Comparison of ENCODE assay signal across 8 cellular contexts in the genomic region with DNA sequence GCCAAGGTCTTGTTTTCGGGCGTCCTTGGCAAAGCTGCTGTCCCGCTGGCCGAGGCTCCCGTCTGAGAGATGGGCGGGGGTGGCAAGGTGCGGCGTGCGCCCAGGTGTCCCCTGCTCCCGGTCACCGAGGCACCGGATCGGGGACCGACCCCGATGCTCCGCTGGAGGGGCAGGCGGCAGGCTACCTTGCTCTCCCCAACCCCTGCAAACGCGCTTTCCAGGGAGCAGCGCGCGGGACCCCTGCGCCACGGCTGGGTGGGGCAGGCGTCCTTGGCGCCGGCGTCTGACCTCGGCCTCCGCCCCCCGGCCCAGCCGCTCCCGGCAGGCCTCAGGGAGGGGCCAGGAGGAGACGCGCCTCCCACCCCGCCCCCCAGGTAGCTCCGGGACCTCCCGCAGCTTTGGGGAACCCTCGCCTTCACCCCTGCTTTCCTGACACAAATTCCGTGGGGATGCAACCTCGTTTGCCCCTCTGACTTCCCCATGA. TPM values are rescaled to one million over a fixed set of nuclear protein-coding genes. Genes with fewer than 3 reads are reported as not detected.
DNase-seq lines count a peak whose midpoint lies in the region; ATAC-seq, FAIRE-seq and TF ChIP-seq lines count a peak whose summit lies in the region.

No MANE protein-coding gene starts in this region.

- POLR2A ChIA-PET in naive thymus-derived CD8-positive, alpha-beta T cell (lab: Charles Lee), result interaction anchor here (0.5 to 3.7 kb wide), 7 partner anchors 8 to 100 kb away, joined by 3 to 37 read pairs (median 6); a partner anchor contains a TSS

- TF ChIP-seq POLR2A in GM12892 (IDR thresholded peaks at IDR 0.05; ENCODE audit: low read depth, low read length) (no peak), NB4 (IDR thresholded peaks at IDR 0.05; ENCODE audit: extremely low read depth, insufficient read length) (no peak)

- peak in 1 of 2 donors; percentile 2 for ATAC-seq in naive thymus-derived CD8-positive, alpha-beta T cell
- ATAC-seq in GM19467 (IDR thresholded peaks at IDR 0.05; ENCODE audit: unreplicated experiment), result no peak

- H3K4me3 Mint-ChIP-seq in naive thymus-derived CD8-positive, alpha-beta T cell, result peak overlapping the region; percentile 85 to 98 (median 94)

- H3K9me3 Mint-ChIP-seq in naive thymus-derived CD8-positive, alpha-beta T cell, result no peaks in the 10 kb centered on the region

- TF ChIP-seq CTCF in NB4 (IDR thresholded peaks at IDR 0.05; ENCODE audit: low read depth, low read length) (no peak), coronary artery (IDR thresholded peaks at IDR 0.05) (no peak)

- peaks cover 0 to 4% (median 0%) of the 10 kb centered on the region in 5 donors for H3K27me3 Mint-ChIP-seq in naive thymus-derived CD8-positive, alpha-beta T cell

- H3K4me1 Mint-ChIP-seq in naive thymus-derived CD8-positive, alpha-beta T cell, result peaks cover 24 to 56% (median 46%) of the 10 kb centered on the region in 4 donors

- FAIRE-seq in GM12892 (lab: Jason Lieb, UNC), result no peak
- FAIRE-seq in frontal cortex (lab: Jason Lieb, UNC), result no peak

- no peak overlapping the region for H3K27ac ChIP-seq in coronary artery

- H3K36me3 Mint-ChIP-seq in naive thymus-derived CD8-positive, alpha-beta T cell, result no peaks in the 10 kb centered on the region

- peak; percentile 43 for DNase-seq in GM12892 (ENCODE audit: insufficient read length)
- DNase-seq in NB4 (ENCODE audit: low read depth), result peak; percentile 23
- no peak for DNase-seq in coronary artery (ENCODE audit: low spot score)
- DNase-seq in naive thymus-derived CD8-positive, alpha-beta T cell, result peak in 4 of 10 donors; percentile 22 to 26 (median 26)
- no peak for DNase-seq in SK-N-DZ (ENCODE audit: low spot score)
- DNase-seq in frontal cortex (ENCODE audit: low spot score in 2 of 2), result no peak
- DNase-seq in hypothalamus (lab: John Stamatoyannopoulos, UW), result no peak

- peak overlapping the region; percentile 53 to 98 (median 96) for H3K27ac Mint-ChIP-seq in naive thymus-derived CD8-positive, alpha-beta T cell

- H3K4me3 ChIP-seq in NB4 (ENCODE audit: low read depth, low read length), result no peak overlapping the region
- H3K4me3 ChIP-seq in coronary artery, result peak overlapping the region; percentile 69

RNA-seq across cellular contexts. Expression of a gene that starts 0.6 kb away (rescaled TPM):
- polyA plus RNA-seq in GM12892 (2012; ENCODE audit: missing spikeins), result 3.5 TPM
- 1 to 10 TPM; 7.0 to 7.2 TPM for total RNA-seq in naive thymus-derived CD8-positive, alpha-beta T cell
- 1 to 10 TPM; 1.6 to 5.5 (median 2.0) TPM for polyA plus RNA-seq in naive thymus-derived CD8-positive, alpha-beta T cell
- 2.4 and 3.1 TPM in 2 replicates for polyA plus RNA-seq in SK-N-DZ (2014; cell fraction: cytosol; rRNA removed)
- 3.3 and 3.7 TPM in 2 replicates for polyA plus RNA-seq in SK-N-DZ (2014; cell fraction: nucleus; rRNA removed)
- 4.1 TPM for total RNA-seq in frontal cortex

RNA-seq across cellular contexts. Expression of a gene that starts 16.9 kb away (rescaled TPM):
- 21.9 TPM for polyA plus RNA-seq in GM12892 (2012; ENCODE audit: missing spikeins)
- total RNA-seq in naive thymus-derived CD8-positive, alpha-beta T cell, result 10 to 100 TPM; 33.7 to 33.8 TPM
- 10 to 100 TPM; 24.9 to 39.0 (median 36.8) TPM for polyA plus RNA-seq in naive thymus-derived CD8-positive, alpha-beta T cell
- 55.4 and 55.6 TPM in 2 replicates for polyA plus RNA-seq in SK-N-DZ (2014; cell fraction: cytosol; rRNA removed)
- polyA plus RNA-seq in SK-N-DZ (2014; cell fraction: nucleus; rRNA removed), result 51.4 and 51.9 TPM in 2 replicates
- total RNA-seq in frontal cortex, result 20.8 TPM

RNA-seq across cellular contexts. Expression of a gene that starts 39.8 kb away (rescaled TPM):
- polyA plus RNA-seq in GM12892 (2012; ENCODE audit: missing spikeins), result 162 TPM
- 10 to 100 TPM; 79.3 to 85.4 TPM for total RNA-seq in naive thymus-derived CD8-positive, alpha-beta T cell
- 100 to 1,000 TPM; 238 to 276 (median 270) TPM for polyA plus RNA-seq in naive thymus-derived CD8-positive, alpha-beta T cell
- polyA plus RNA-seq in SK-N-DZ (2014; cell fraction: cytosol; rRNA removed), result 979 and 1,102 TPM in 2 replicates
- polyA plus RNA-seq in SK-N-DZ (2014; cell fraction: nucleus; rRNA removed), result 486 and 595 TPM in 2 replicates
- 75.8 TPM for total RNA-seq in frontal cortex

Comparison
In these comparisons a context has a peak if more than half of its experiments do, and no peak if none do; other contexts are left out.
1. DNase-seq: peak in GM12892 (single experiment) and NB4 (single experiment); none in coronary artery (single experiment), SK-N-DZ (single experiment), frontal cortex (0 of 2) and hypothalamus (0 of 51).